Comparison of ENCODE assay signal across 11 cellular contexts in the genomic region with DNA sequence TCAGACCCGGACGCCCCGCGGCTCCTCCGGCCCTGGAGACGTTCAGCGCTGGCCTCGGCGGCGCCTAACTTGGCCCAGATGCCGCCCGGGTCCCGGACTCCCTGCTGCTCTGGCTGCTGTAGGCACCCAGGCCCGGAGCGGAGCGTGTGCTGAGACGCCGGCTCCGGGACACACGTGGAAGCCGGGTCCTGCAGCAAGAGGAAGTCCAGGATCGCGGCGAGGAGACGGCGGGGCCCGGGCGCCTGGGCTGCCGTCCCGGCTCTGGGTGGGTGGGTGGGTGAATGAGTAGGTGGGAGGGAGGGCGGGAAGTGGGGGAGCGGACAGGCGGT. TPM values are rescaled to one million over a fixed set of nuclear protein-coding genes. Genes with fewer than 3 reads are reported as not detected.
DNase-seq lines count a peak whose midpoint lies in the region; ATAC-seq lines count a peak whose summit lies in the region.
"Had no signal": no experiment of that assay in that cellular context is flagged by ENCODE, and none has a peak within 500 bp of the region (broad histone marks: within the 10 kb centered on the region; RNA-seq: fewer than 3 reads in every experiment).

No MANE protein-coding gene starts in this region.

- no peaks in the 10 kb centered on the region for H3K36me3 ChIP-seq in H7 (replicated peaks; ENCODE audit: control insufficient read depth, insufficient read depth, low read length)
- H3K36me3 ChIP-seq in CD4-positive, alpha-beta memory T cell (ENCODE audit: insufficient read depth, low read length): no peaks in the 10 kb centered on the region

- no peaks in the 10 kb centered on the region for H3K9me3 ChIP-seq in CD4-positive, alpha-beta memory T cell (ENCODE audit: control insufficient read depth in 1 of 2, low read length in 2 of 2)
- H3K9me3 ChIP-seq: body of pancreas had no signal

- intact Hi-C loops in left cardiac atrium (cut with DNase I): no loop called here
- intact Hi-C loops in CD4-positive, alpha-beta memory T cell (cut with micrococcal nuclease): no loop called here

- DNase-seq in H7: peak; percentile 68
- peak; percentile 74 for DNase-seq in OCI-M1 (lab: John Stamatoyannopoulos, UW)
- DNase-seq in left cardiac atrium: peak; percentile 50
- peak; percentile 45 for DNase-seq in retina
- no peak for DNase-seq in CD4-positive, alpha-beta memory T cell
- DNase-seq in effector CD8-positive, alpha-beta T cell (lab: John Stamatoyannopoulos, UW): no peak
- DNase-seq: body of pancreas, nucleus accumbens had no signal

- H3K9me3 Mint-ChIP-seq in CD4-positive, alpha-beta memory T cell: peaks cover 0 to 9% (median 0%) of the 10 kb centered on the region in 8 donors

- ATAC-seq in left cardiac atrium: peak; percentile 5 to 16
- ATAC-seq in GM18873 (IDR thresholded peaks at IDR 0.05; ENCODE audit: low FRiP score, unreplicated experiment): no peak
- ATAC-seq in GM21367 (IDR thresholded peaks at IDR 0.05; ENCODE audit: unreplicated experiment): no peak

- peaks cover 0 to 2% of the 10 kb centered on the region in 2 donors for H3K36me3 Mint-ChIP-seq in CD4-positive, alpha-beta memory T cell

- peak overlapping the region; percentile 34 for H3K4me3 ChIP-seq in H7 (ENCODE audit: insufficient read depth, low read depth, low read length)
- no peak overlapping the region for H3K4me3 ChIP-seq in CD4-positive, alpha-beta memory T cell (ENCODE audit: low read length in 2 of 2)
- H3K4me3 ChIP-seq: body of pancreas had no signal

- H3K4me3 Mint-ChIP-seq in CD4-positive, alpha-beta memory T cell: no peak overlapping the region

- no peak overlapping the region for H3K27ac Mint-ChIP-seq in CD4-positive, alpha-beta memory T cell

- peaks cover 21 to 66% (median 46%) of the 10 kb centered on the region in 4 donors for H3K4me1 Mint-ChIP-seq in CD4-positive, alpha-beta memory T cell

- CTCF ChIA-PET in CD4-positive, alpha-beta memory T cell (lab: Charles Lee; ENCODE audit: partially characterized antibody): no interaction called here

- H3K27me3 ChIP-seq in H7 (ENCODE audit: control insufficient read depth, insufficient read depth, low read length): peaks cover 100% of the 10 kb centered on the region
- peaks cover 64% of the 10 kb centered on the region for H3K27me3 ChIP-seq in CD4-positive, alpha-beta memory T cell (ENCODE audit: insufficient read depth, low read length)

- peaks cover 60% of the 10 kb centered on the region for H3K4me1 ChIP-seq in CD4-positive, alpha-beta memory T cell (ENCODE audit: insufficient read depth, low read length)

- peaks cover 63% of the 10 kb centered on the region in 2 donors for H3K27me3 Mint-ChIP-seq in CD4-positive, alpha-beta memory T cell

- POLR2A ChIA-PET in CD4-positive, alpha-beta memory T cell (lab: Charles Lee; ENCODE audit: partially characterized antibody): no interaction called here

- no peak overlapping the region for H3K27ac ChIP-seq in CD4-positive, alpha-beta memory T cell (ENCODE audit: low read depth, low read length)
- H3K27ac ChIP-seq: body of pancreas had no signal

RNA-seq across cellular contexts. Expression of gene WT1, which starts 0.2 kb away (rescaled TPM):
- total RNA-seq in H7 (2014; rRNA removed; shearing (Covaris generic)): 0.10 TPM in 1 of 2 replicates, not detected in the other
- total RNA-seq in left cardiac atrium: 1 to 10 TPM; 4.2 to 4.5 TPM
- not detected for total RNA-seq in CD4-positive, alpha-beta memory T cell
- not detected for polyA plus RNA-seq in CD4-positive, alpha-beta memory T cell
- total RNA-seq: activated CD8-positive, alpha-beta memory T cell treated with anti-CD3 and anti-CD28 coated beads for 36 hours had no signal

Comparison
In these comparisons a context has a peak if more than half of its experiments do, and no peak if none do; other contexts are left out.
1. DNase-seq: peak in H7 (single experiment), OCI-M1 (single experiment), left cardiac atrium (single experiment) and retina (single experiment); none in CD4-positive, alpha-beta memory T cell (0 of 5) and effector CD8-positive, alpha-beta T cell (single experiment).
2. ATAC-seq: peak in left cardiac atrium (2 of 2); none in GM18873 (single experiment) and GM21367 (single experiment).